ENCODE assay signal across 8 cellular contexts in the genomic region with DNA sequence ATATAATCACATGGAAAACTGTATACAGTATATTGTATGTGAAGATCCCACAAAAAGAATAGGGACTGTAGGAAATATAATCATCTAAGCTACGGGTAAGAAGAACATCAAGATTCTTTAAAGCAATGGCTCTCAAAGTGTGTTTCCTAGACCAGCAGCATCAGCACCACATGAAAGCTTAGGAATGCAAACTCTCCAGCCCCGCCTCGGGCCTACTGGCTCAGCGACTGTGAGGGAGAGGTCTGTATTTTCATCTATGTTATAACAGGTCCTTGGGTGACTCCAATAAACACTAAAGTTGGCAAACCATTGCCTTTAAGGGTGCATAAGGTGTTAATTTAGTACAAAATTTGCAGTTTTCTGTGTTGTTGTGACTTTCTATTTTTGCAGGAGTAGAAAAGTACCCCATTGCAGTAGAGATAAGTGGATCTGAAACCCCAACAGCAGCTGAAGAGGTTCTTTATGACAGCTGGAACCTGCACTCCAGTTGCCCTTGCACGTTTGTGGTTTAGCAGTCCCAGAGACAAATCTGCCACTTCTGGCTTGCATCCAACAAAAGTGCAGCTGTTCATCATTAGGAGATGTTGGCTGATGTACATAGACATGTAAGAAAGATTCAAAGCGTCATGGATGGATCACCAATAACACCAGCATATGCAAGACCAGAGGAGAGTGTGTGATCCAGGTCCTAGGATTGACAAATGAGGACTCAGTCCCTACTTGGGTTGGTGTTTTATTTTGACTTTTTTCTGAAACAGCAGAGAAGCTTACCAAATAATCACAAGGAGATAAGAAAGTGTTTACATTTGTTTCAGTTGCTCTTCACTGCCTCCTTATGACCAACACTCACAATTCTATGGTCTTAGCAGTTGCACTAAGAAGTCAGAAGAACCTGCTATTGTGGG. TPM values are rescaled to one million over a fixed set of nuclear protein-coding genes. Genes with fewer than 3 reads are reported as not detected.
DNase-seq lines count a peak whose midpoint lies in the region; ATAC-seq and TF ChIP-seq lines count a peak whose summit lies in the region.

No MANE protein-coding gene starts in this region.

- H3K36me3 ChIP-seq in thymus (ENCODE audit: control insufficient read depth, insufficient read depth) (no peaks in the 10 kb centered on the region), MG63 (no peaks in the 10 kb centered on the region)

- H3K9me3 ChIP-seq in thymus (ENCODE audit: control insufficient read depth) (no peaks in the 10 kb centered on the region), MG63 (peaks cover 2% of the 10 kb centered on the region; the same call in 1 of the 2 replicates)

- ATAC-seq in GM21390 (IDR thresholded peaks at IDR 0.05; ENCODE audit: unreplicated experiment) (peak; percentile 82), HG03571 (IDR thresholded peaks at IDR 0.05; ENCODE audit: unreplicated experiment) (peak; percentile 85), esophagus mucosa (no peak), left cardiac atrium (no peak)

- peak; percentile 98 for DNase-seq in GM12864 (ENCODE audit: low read depth)
- DNase-seq in RPMI7951 (ENCODE audit: low read depth): peak; percentile 86
- DNase-seq in left cardiac atrium: no peak
- DNase-seq in MG63: no peak

- no peak overlapping the region for H3K4me3 ChIP-seq in GM12864 (ENCODE audit: low read depth, low read length)
- no peak overlapping the region for H3K4me3 ChIP-seq in thymus (ENCODE audit: low read length)
- no peak overlapping the region for H3K4me3 ChIP-seq in MG63

- peaks cover 40% of the 10 kb centered on the region for H3K4me1 ChIP-seq in thymus (ENCODE audit: control insufficient read depth, insufficient read depth, low read length)

- peak; percentile 33 for TF ChIP-seq CTCF in GM12864 (IDR thresholded peaks at IDR 0.05; ENCODE audit: low read depth, low read length, missing control alignments)

- intact Hi-C loops in left cardiac atrium (cut with DNase I): no loop called here

- H3K27me3 ChIP-seq in thymus (ENCODE audit: control insufficient read depth, insufficient read depth) (no peaks in the 10 kb centered on the region), MG63 (no peaks in the 10 kb centered on the region)

- H3K27ac ChIP-seq in thymus (ENCODE audit: low read depth): peak overlapping the region; percentile 64

- 3% methylated on average over 6 of the region's 6 CpGs for WGBS in thymus

RNA-seq across cellular contexts. Expression of gene IFNAR1, which starts 15.9 kb away (rescaled TPM):
- total RNA-seq in RPMI7951 (2014; rRNA removed; shearing (Covaris generic)): 16.7 and 19.3 TPM in 2 replicates
- polyA plus RNA-seq in thymus: 18.2 TPM
- total RNA-seq in esophagus mucosa (15.5 TPM), left cardiac atrium (10 to 100 TPM; 30.7 to 33.1 TPM)
- total RNA-seq in MG63 (2014; rRNA removed; shearing (Covaris generic); ENCODE audit: low replicate concordance): 1.7 and 6.6 TPM in 2 replicates

RNA-seq across cellular contexts. Expression of gene IL10RB, which starts 42.7 kb away (rescaled TPM):
- total RNA-seq in RPMI7951 (2014; rRNA removed; shearing (Covaris generic)): 40.7 and 60.6 TPM in 2 replicates
- polyA plus RNA-seq in thymus: 42.9 TPM
- 27.5 TPM for total RNA-seq in esophagus mucosa
- total RNA-seq in left cardiac atrium: 10 to 100 TPM; 14.9 to 16.7 TPM
- 44.5 and 64.3 TPM in 2 replicates for total RNA-seq in MG63 (2014; rRNA removed; shearing (Covaris generic); ENCODE audit: low replicate concordance)

Comparison
In these comparisons a context has a peak if more than half of its experiments do, and no peak if none do; other contexts are left out.
1. DNase-seq: peak in GM12864 (single experiment) and RPMI7951 (single experiment); none in left cardiac atrium (single experiment) and MG63 (single experiment).
2. ATAC-seq: peak in GM21390 (single experiment) and HG03571 (single experiment); none in esophagus mucosa (single experiment) and left cardiac atrium (0 of 2).